Comparison of ENCODE assay signal across 8 cellular contexts in the genomic region with DNA sequence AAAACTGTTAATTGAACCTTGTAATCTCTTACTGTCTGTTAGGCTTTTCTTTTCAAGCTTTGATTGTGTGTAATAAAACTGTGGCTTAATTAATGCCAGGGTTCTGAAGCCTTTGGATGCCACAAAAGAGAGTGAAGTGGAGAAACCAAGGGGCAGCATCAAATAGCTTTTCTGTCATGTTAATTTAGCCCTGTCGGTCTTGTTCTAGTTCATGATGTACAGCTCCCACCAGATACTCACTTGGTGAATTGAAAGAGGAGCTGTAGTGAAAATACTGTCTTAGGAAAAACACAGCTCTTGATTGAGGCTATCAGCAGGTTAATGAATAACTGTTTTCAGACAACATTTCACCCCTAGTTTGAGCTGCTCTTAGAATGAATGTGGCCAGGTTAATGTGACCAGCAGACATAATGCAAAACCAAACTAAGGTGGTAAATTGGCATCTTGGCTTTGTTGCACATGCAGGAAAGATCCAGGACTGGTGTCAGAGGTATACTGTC.
"Had no signal": no experiment of that assay in that cellular context is flagged by ENCODE, and none has a peak within 500 bp of the region (broad histone marks: within the 10 kb centered on the region; RNA-seq: fewer than 3 reads in every experiment).

No MANE protein-coding gene starts in this region.

- H3K27me3 ChIP-seq: colonic mucosa, gastroesophageal sphincter, uterus had no signal

- H3K9me3 ChIP-seq: colonic mucosa, gastroesophageal sphincter, prostate gland, uterus had no signal

- H3K4me3 ChIP-seq: colonic mucosa, gastroesophageal sphincter, prostate gland, uterus had no signal

- H3K4me1 ChIP-seq: colonic mucosa, gastroesophageal sphincter, prostate gland, uterus had no signal

- H3K27ac ChIP-seq: colonic mucosa, gastroesophageal sphincter, prostate gland, uterus had no signal

- H3K36me3 ChIP-seq: colonic mucosa, gastroesophageal sphincter, prostate gland, uterus had no signal

- DNase-seq: activated naive CD4-positive, alpha-beta T cell treated with anti-CD3 and anti-CD28 coated beads, Interleukin-2, amount 50 U/mL, for 16 hours; caudate nucleus; colonic mucosa; naive thymus-derived CD4-positive, alpha-beta T cell; uterus had no signal

- ATAC-seq: activated CD4-positive, CD25-positive, alpha-beta regulatory T cell treated with anti-CD3 and anti-CD28 coated beads, Interleukin-2, amount 50 U/mL, for 24 hours; gastroesophageal sphincter; naive thymus-derived CD4-positive, alpha-beta T cell had no signal
